36 cellular contexts compared by ENCODE assay signal in the genomic region with DNA sequence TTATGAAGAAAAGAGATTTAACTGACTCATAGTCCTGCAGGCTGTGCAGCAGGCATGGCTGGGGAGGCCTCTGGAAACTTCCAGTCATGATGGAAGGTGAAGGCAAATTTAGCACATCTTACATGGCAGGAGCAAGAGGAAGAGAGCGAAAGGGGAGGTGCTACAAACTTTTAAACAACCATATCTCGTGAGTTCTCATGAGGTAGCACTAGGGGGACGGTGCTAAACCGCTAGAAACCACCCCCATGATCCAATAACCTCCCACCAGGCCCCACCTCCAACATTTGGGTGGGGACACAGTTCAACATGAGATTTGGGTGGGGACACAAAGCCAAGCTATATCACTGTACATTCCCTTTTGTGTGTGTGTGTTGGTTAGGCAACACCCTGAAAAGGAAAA.
"Had no signal": no experiment of that assay in that cellular context is flagged by ENCODE, and none has a peak within 500 bp of the region (broad histone marks: within the 10 kb centered on the region; RNA-seq: fewer than 3 reads in every experiment).

No MANE protein-coding gene starts in this region.

- ATAC-seq: activated CD8-positive, alpha-beta T cell treated with anti-CD3 and anti-CD28 coated beads for 36 hours; activated naive CD8-positive, alpha-beta T cell treated with anti-CD3 and anti-CD28 coated beads, Interleukin-2, amount 50 U/mL, for 24 hours had no signal

- H3K27ac ChIP-seq: ascending aorta, cardiac muscle cell, VCaP had no signal

- H3K27ac Mint-ChIP-seq: activated B cell treated with CpG ODN at 0.5 μM for 24 hours; activated CD4-positive, alpha-beta memory T cell treated with anti-CD3 and anti-CD28 coated beads for 36 hours; activated CD8-positive, alpha-beta T cell treated with anti-CD3 and anti-CD28 coated beads for 36 hours; activated naive CD4-positive, alpha-beta T cell treated with anti-CD3 and anti-CD28 coated beads, Interleukin-2, amount 10 ng/mL, durations not matched to agents 7 days and 5 days; activated naive CD4-positive, alpha-beta T cell treated with anti-CD3 and anti-CD28 coated beads, Interleukin-2, amount 50 U/mL, for 24 hours; activated naive CD8-positive, alpha-beta T cell; activated naive CD8-positive, alpha-beta T cell treated with anti-CD3 and anti-CD28 coated beads, Interleukin-2, amount 10 ng/mL, durations not matched to agents 7 days and 5 days; activated naive CD8-positive, alpha-beta T cell treated with anti-CD3 and anti-CD28 coated beads, Interleukin-2, amount 50 U/mL, for 24 hours; activated T-helper 2 cell treated with anti-CD3 and anti-CD28 coated beads, Interferon-gamma antibody, Interleukin-2, Interleukin-4, amounts not matched to agents 10 μg/mL and 5 μg/mL and 100 μg/mL, durations not matched to agents 14 hours and 24 hours and 36 hours; brain; T-helper 1 cell treated with Interleukin-12 subunit alpha and Interleukin-12 subunit beta and Interleukin-4 antibody, amounts not matched to agents 30 μg/mL and 1 μg/mL, for 36 hours; T-helper 2 cell treated with Interferon-gamma antibody and Interleukin-4, amounts not matched to agents 5 μg/mL and 100 μg/mL, for 36 hours had no signal

- H3K4me3 Mint-ChIP-seq: activated B cell treated with CpG ODN at 0.5 μM for 24 hours; activated CD4-positive, alpha-beta memory T cell treated with anti-CD3 and anti-CD28 coated beads for 36 hours; activated CD8-positive, alpha-beta T cell treated with anti-CD3 and anti-CD28 coated beads for 36 hours; activated naive CD4-positive, alpha-beta T cell treated with anti-CD3 and anti-CD28 coated beads, Interleukin-2, amount 10 ng/mL, durations not matched to agents 7 days and 5 days; activated naive CD4-positive, alpha-beta T cell treated with anti-CD3 and anti-CD28 coated beads, Interleukin-2, amount 50 U/mL, for 24 hours; activated naive CD8-positive, alpha-beta T cell; activated naive CD8-positive, alpha-beta T cell treated with anti-CD3 and anti-CD28 coated beads, Interleukin-2, amount 10 ng/mL, durations not matched to agents 7 days and 5 days; activated naive CD8-positive, alpha-beta T cell treated with anti-CD3 and anti-CD28 coated beads, Interleukin-2, amount 50 U/mL, for 24 hours; brain; central memory CD8-positive, alpha-beta T cell; T-helper 1 cell treated with Interleukin-12 subunit alpha and Interleukin-12 subunit beta and Interleukin-4 antibody, amounts not matched to agents 30 μg/mL and 1 μg/mL, for 36 hours; T-helper 2 cell treated with Interferon-gamma antibody and Interleukin-4, amounts not matched to agents 5 μg/mL and 100 μg/mL, for 36 hours had no signal

- H3K4me3 ChIP-seq: ascending aorta, cardiac muscle cell had no signal

- H3K27me3 ChIP-seq: ascending aorta, cardiac muscle cell had no signal

- H3K4me1 Mint-ChIP-seq: activated B cell treated with CpG ODN at 0.5 μM for 24 hours; activated naive CD4-positive, alpha-beta T cell treated with anti-CD3 and anti-CD28 coated beads, Interleukin-2, amount 10 ng/mL, durations not matched to agents 7 days and 5 days; activated naive CD8-positive, alpha-beta T cell treated with anti-CD3 and anti-CD28 coated beads, Interleukin-2, amount 10 ng/mL, durations not matched to agents 7 days and 5 days had no signal

- H3K27me3 Mint-ChIP-seq: activated B cell treated with CpG ODN at 0.5 μM for 24 hours; activated CD4-positive, alpha-beta memory T cell treated with anti-CD3 and anti-CD28 coated beads for 36 hours; activated CD8-positive, alpha-beta T cell treated with anti-CD3 and anti-CD28 coated beads for 36 hours; activated naive CD4-positive, alpha-beta T cell treated with anti-CD3 and anti-CD28 coated beads, Interleukin-2, amount 10 ng/mL, durations not matched to agents 7 days and 5 days; activated naive CD4-positive, alpha-beta T cell treated with anti-CD3 and anti-CD28 coated beads, Interleukin-2, amount 50 U/mL, for 24 hours; activated naive CD8-positive, alpha-beta T cell; activated naive CD8-positive, alpha-beta T cell treated with anti-CD3 and anti-CD28 coated beads, Interleukin-2, amount 10 ng/mL, durations not matched to agents 7 days and 5 days; activated naive CD8-positive, alpha-beta T cell treated with anti-CD3 and anti-CD28 coated beads, Interleukin-2, amount 50 U/mL, for 24 hours; brain; central memory CD8-positive, alpha-beta T cell had no signal

- DNase-seq: activated B cell treated with CpG ODN at 0.5 μM for 24 hours; activated CD4-positive, alpha-beta memory T cell treated with anti-CD3 and anti-CD28 coated beads for 36 hours; activated CD4-positive, alpha-beta T cell treated with anti-CD3 and anti-CD28 coated beads, Interleukin-2, amount 50 U/mL, for 1 hour; activated CD4-positive, alpha-beta T cell treated with anti-CD3 and anti-CD28 coated beads, Interleukin-2, amount 50 U/mL, for 4 hours; activated CD4-positive, CD25-positive, alpha-beta regulatory T cell treated with anti-CD3 and anti-CD28 coated beads, Interleukin-2, amount 50 U/mL, for 72 hours; activated CD8-positive, alpha-beta memory T cell treated with anti-CD3 and anti-CD28 coated beads, Interleukin-2, amount 50 U/mL, for 4 hours; activated CD8-positive, alpha-beta T cell treated with anti-CD3 and anti-CD28 coated beads for 36 hours; activated effector memory CD4-positive, alpha-beta T cell treated with Interleukin-2 at 50 U/mL for 16 hours; activated gamma-delta T cell; activated naive CD4-positive, alpha-beta T cell treated with anti-CD3 and anti-CD28 coated beads, Interleukin-2, amount 10 ng/mL, durations not matched to agents 7 days and 5 days; activated naive CD4-positive, alpha-beta T cell treated with Interleukin-2 at 50 U/mL for 16 hours; activated naive CD8-positive, alpha-beta T cell treated with anti-CD3 and anti-CD28 coated beads, Interleukin-2, amount 10 ng/mL, durations not matched to agents 7 days and 5 days; activated naive CD8-positive, alpha-beta T cell treated with anti-CD3 and anti-CD28 coated beads, Interleukin-2, amount 50 U/mL, for 24 hours; activated T-cell treated with anti-CD3 and anti-CD28 coated beads for 4 hours; activated T-cell treated with anti-CD3 and anti-CD28 coated beads, Interleukin-2, amount 50 U/mL, for 1 hour; activated T-cell treated with anti-CD3 and anti-CD28 coated beads, Interleukin-2, amount 50 U/mL, for 48 hours; amygdala; anterior cingulate cortex; caudate nucleus; cerebellar nuclear complex; SW 1271; T-helper 1 cell; T-helper 2 cell; T-helper 9 cell had no signal

- H3K36me3 ChIP-seq: cardiac muscle cell had no signal

- H3K4me1 ChIP-seq: ascending aorta had no signal

- H3K9me3 Mint-ChIP-seq: activated B cell treated with CpG ODN at 0.5 μM for 24 hours; activated CD4-positive, alpha-beta memory T cell treated with anti-CD3 and anti-CD28 coated beads for 36 hours; activated naive CD4-positive, alpha-beta T cell treated with anti-CD3 and anti-CD28 coated beads, Interleukin-2, amount 50 U/mL, for 24 hours; central memory CD8-positive, alpha-beta T cell; T-helper 2 cell treated with Interferon-gamma antibody and Interleukin-4, amounts not matched to agents 5 μg/mL and 100 μg/mL, for 36 hours had no signal

- FAIRE-seq: bronchial epithelial cell, TTC549 had no signal

- H3K9me3 ChIP-seq: ascending aorta had no signal
